20 cellular contexts compared by ENCODE assay signal in genomic region chr5:136047858-136048257, GRCh38. TPM values are rescaled to one million over a fixed set of nuclear protein-coding genes. Genes with fewer than 3 reads are reported as not detected.
DNase-seq lines count a peak whose midpoint lies in the region; ATAC-seq and TF ChIP-seq lines count a peak whose summit lies in the region.
"Had no signal": no experiment of that assay in that cellular context is flagged by ENCODE, and none has a peak within 500 bp of the region (broad histone marks: within the 10 kb centered on the region; RNA-seq: fewer than 3 reads in every experiment).

No MANE protein-coding gene starts in this region.

- DNase-seq in Kasumi-1 (lab: John Stamatoyannopoulos, UW) (peak; percentile 86 to 87), Right ventricle myocardium superior (peak; percentile 74), sigmoid colon (peak; percentile 78), foreskin melanocyte (no peak), RPMI8226 (no peak), hypothalamus (lab: John Stamatoyannopoulos, UW) (no peak)
- DNase-seq: activated CD4-positive, alpha-beta T cell treated with anti-CD3 and anti-CD28 coated beads, Interleukin-2, amount 50 U/mL, for 1 hour; activated naive CD4-positive, alpha-beta T cell treated with Interleukin-2 at 50 U/mL for 16 hours; activated T-cell treated with anti-CD3 and anti-CD28 coated beads for 4 hours; NCI-H1092 treated with DMSO at 0.1 percent for 48 hours; NCI-H2107; NCI-H69; OCI-M1; retina; stimulated activated naive CD4-positive, alpha-beta T cell treated with Interleukin-2 at 50 U/mL for 16 hours; SW 1271 had no signal

- H3K4me1 ChIP-seq in BLaER1 (peaks cover 50% of the 10 kb centered on the region), sigmoid colon (peaks cover 0 to 7% (median 0%) of the 10 kb centered on the region in 4 donors)

- no peaks in the 10 kb centered on the region for H3K27me3 ChIP-seq in BLaER1
- no peaks in the 10 kb centered on the region for H3K27me3 ChIP-seq in sigmoid colon
- H3K27me3 ChIP-seq: neural progenitor cell had no signal

- no peaks in the 10 kb centered on the region for H3K36me3 ChIP-seq in BLaER1
- peaks cover 0 to 46% (median 27%) of the 10 kb centered on the region in 4 donors for H3K36me3 ChIP-seq in sigmoid colon
- H3K36me3 ChIP-seq: neural progenitor cell had no signal

- ATAC-seq in Right ventricle myocardium superior (ENCODE audit: poor library complexity), result peak; percentile 52
- ATAC-seq in GM18498 (IDR thresholded peaks at IDR 0.05; ENCODE audit: unreplicated experiment), result no peak

- no peak overlapping the region; the same call in 1 of the 2 replicates for H3K9ac ChIP-seq in BLaER1
- H3K9ac ChIP-seq: KMS-11, neural progenitor cell had no signal

- no peaks in the 10 kb centered on the region for H4K20me1 ChIP-seq in BLaER1

- H3K9me3 ChIP-seq in BLaER1 (no peaks in the 10 kb centered on the region), sigmoid colon (no peaks in the 10 kb centered on the region)

- TF ChIP-seq POLR2A in sigmoid colon (IDR thresholded peaks at IDR 0.05), result no peak

- peak overlapping the region; percentile 81 for H3K4me2 ChIP-seq in BLaER1
- H3K4me2 ChIP-seq: KMS-11, neural progenitor cell had no signal

- intact Hi-C loops in Right ventricle myocardium superior (cut with DNase I) (no loop called here), sigmoid colon (cut with DNase I) (no loop called here)

- H3K27ac ChIP-seq in BLaER1, result no peak overlapping the region
- H3K27ac ChIP-seq in sigmoid colon, result peak overlapping the region in 1 of 4 donors; percentile 29
- H3K27ac ChIP-seq: KMS-11, neural progenitor cell had no signal

- no peak overlapping the region for H3K4me3 ChIP-seq in BLaER1
- H3K4me3 ChIP-seq in sigmoid colon, result no peak overlapping the region
- H3K4me3 ChIP-seq: neural progenitor cell had no signal

- TF ChIP-seq CTCF in sigmoid colon (IDR thresholded peaks at IDR 0.05), result no peak

- no peak for TF ChIP-seq EP300 in sigmoid colon (IDR thresholded peaks at IDR 0.05)

- WGBS in sigmoid colon, 2 donors, result 69 to 92% methylated on average over 8 of the region's 8 CpGs

RNA-seq across cellular contexts. Expression of gene TGFBI, which starts 19.1 kb away (rescaled TPM):
- total RNA-seq in Right ventricle myocardium superior (49.9 TPM), sigmoid colon (100 to 1,000 TPM in 2 of 4 donors, 10 to 100 TPM in 2; 49.2 to 178 (median 91.6) TPM)
- 100 to 1,000 TPM in 1 of 3 donors, 10 to 100 TPM in 2; 48.6 to 106 (median 65.3) TPM for polyA plus RNA-seq in sigmoid colon

Comparison
In these comparisons a context has a peak if more than half of its experiments do, and no peak if none do; other contexts are left out.
1. DNase-seq: peak in Kasumi-1 (2 of 2), Right ventricle myocardium superior (single experiment) and sigmoid colon (single experiment); none in foreskin melanocyte (single experiment), RPMI8226 (single experiment) and hypothalamus (0 of 51).